14 cellular contexts compared by ENCODE assay signal in the genomic region with DNA sequence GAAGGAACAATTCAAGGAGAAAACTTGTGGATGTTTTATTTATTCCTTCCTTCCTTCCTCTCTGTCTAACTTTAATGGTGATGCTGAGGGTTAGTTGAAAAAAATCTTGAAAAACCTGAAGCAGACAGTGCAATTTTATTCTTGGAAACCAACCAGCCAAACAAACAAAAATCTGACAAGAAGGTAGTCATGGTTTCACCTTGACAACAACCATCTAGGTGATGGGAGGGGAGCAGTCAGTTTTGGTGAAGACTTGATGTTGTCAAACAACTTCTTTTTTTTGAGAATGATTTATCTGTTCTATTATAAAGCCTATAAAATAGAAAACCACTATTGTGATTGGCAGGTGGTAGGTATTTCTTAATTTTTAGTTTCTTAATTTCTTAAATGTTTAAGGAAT.
DNase-seq lines count a peak whose midpoint lies in the region; ATAC-seq lines count a peak whose summit lies in the region.
"Had no signal": no experiment of that assay in that cellular context is flagged by ENCODE, and none has a peak within 500 bp of the region (broad histone marks: within the 10 kb centered on the region; RNA-seq: fewer than 3 reads in every experiment).

No MANE protein-coding gene starts in this region.

- peak overlapping the region; percentile 44 to 95 (median 94) for H3K27ac Mint-ChIP-seq in IgD-negative memory B cell
- peak overlapping the region; percentile 92 to 94 for H3K27ac Mint-ChIP-seq in activated naive CD4-positive, alpha-beta T cell treated with anti-CD3 and anti-CD28 coated beads, Interleukin-2, amount 50 U/mL, for 72 hours
- H3K27ac Mint-ChIP-seq in naive thymus-derived CD8-positive, alpha-beta T cell, result peak overlapping the region; percentile 96 to 99 (median 98)
- H3K27ac Mint-ChIP-seq: H9 had no signal

- H3K4me1 Mint-ChIP-seq in IgD-negative memory B cell, result peaks cover 17 to 40% (median 33%) of the 10 kb centered on the region in 3 donors
- H3K4me1 Mint-ChIP-seq in naive thymus-derived CD8-positive, alpha-beta T cell, result peaks cover 21 to 89% (median 77%) of the 10 kb centered on the region in 4 donors

- peak overlapping the region in 2 of 4 donors; percentile 38 to 68 for H3K4me3 Mint-ChIP-seq in IgD-negative memory B cell
- peak overlapping the region in 9 of 10 donors; percentile 9 to 74 (median 60) for H3K4me3 Mint-ChIP-seq in naive thymus-derived CD8-positive, alpha-beta T cell
- H3K4me3 Mint-ChIP-seq: H9 had no signal

- POLR2A ChIA-PET in naive thymus-derived CD8-positive, alpha-beta T cell (lab: Charles Lee), result interaction anchor here (0.5 to 3.0 kb wide), 2 partner anchors 11 to 93 kb away, joined by 3 to 11 read pairs; a partner anchor contains a TSS

- peaks cover 12% of the 10 kb centered on the region for H3K36me3 Mint-ChIP-seq in IgD-negative memory B cell
- H3K36me3 Mint-ChIP-seq in activated naive CD4-positive, alpha-beta T cell treated with anti-CD3 and anti-CD28 coated beads, Interleukin-2, amount 50 U/mL, for 72 hours, result peaks cover 19 to 32% of the 10 kb centered on the region in 2 donors
- H3K36me3 Mint-ChIP-seq in naive thymus-derived CD8-positive, alpha-beta T cell, result peaks cover 13 to 44% (median 37%) of the 10 kb centered on the region in 3 donors

- H3K27me3 Mint-ChIP-seq in IgD-negative memory B cell, result no peaks in the 10 kb centered on the region
- no peaks in the 10 kb centered on the region for H3K27me3 Mint-ChIP-seq in naive thymus-derived CD8-positive, alpha-beta T cell

- no peaks in the 10 kb centered on the region for H3K9me3 Mint-ChIP-seq in IgD-negative memory B cell
- H3K9me3 Mint-ChIP-seq in activated naive CD4-positive, alpha-beta T cell treated with anti-CD3 and anti-CD28 coated beads, Interleukin-2, amount 50 U/mL, for 72 hours, result no peaks in the 10 kb centered on the region
- peaks cover 0 to 1% (median 0%) of the 10 kb centered on the region in 9 donors for H3K9me3 Mint-ChIP-seq in naive thymus-derived CD8-positive, alpha-beta T cell
- H3K9me3 Mint-ChIP-seq: H9 had no signal

- peak in 1 of 2 donors; percentile 27 for ATAC-seq in activated naive CD4-positive, alpha-beta T cell treated with anti-CD3 and anti-CD28 coated beads, Interleukin-2, amount 50 U/mL, for 72 hours
- ATAC-seq in naive thymus-derived CD8-positive, alpha-beta T cell, result peak; percentile 65 to 75
- ATAC-seq in HG03432 (IDR thresholded peaks at IDR 0.05; ENCODE audit: unreplicated experiment), result no peak
- ATAC-seq in HG03095 (IDR thresholded peaks at IDR 0.05; ENCODE audit: unreplicated experiment), result no peak
- ATAC-seq in HG02938 (IDR thresholded peaks at IDR 0.05; ENCODE audit: unreplicated experiment), result no peak
- ATAC-seq: GM12878, pancreas had no signal

- peak; percentile 16 for DNase-seq in NCI-H748 (lab: John Stamatoyannopoulos, UW; ENCODE audit: unreplicated experiment)
- DNase-seq in NCI-H748 treated with DMSO at 0.1 percent for 48 hours (lab: John Stamatoyannopoulos, UW), result no peak
- no peak for DNase-seq in activated naive CD4-positive, alpha-beta T cell treated with anti-CD3 and anti-CD28 coated beads, Interleukin-2, amount 50 U/mL, for 72 hours (ENCODE audit: low spot score in 2 of 2)
- peak in 8 of 10 donors; percentile 53 to 90 (median 77) for DNase-seq in naive thymus-derived CD8-positive, alpha-beta T cell
- DNase-seq: H9, head of caudate nucleus, IMR-90, NCI-H1048, pancreas had no signal

Comparison
In these comparisons a context has a peak if more than half of its experiments do, and no peak if none do; other contexts are left out.
1. DNase-seq: peak in NCI-H748 (single experiment) and naive thymus-derived CD8-positive, alpha-beta T cell (8 of 10); none in NCI-H748 treated with DMSO at 0.1 percent for 48 hours (single experiment) and activated naive CD4-positive, alpha-beta T cell treated with anti-CD3 and anti-CD28 coated beads, Interleukin-2, amount 50 U/mL, for 72 hours (0 of 2).
2. ATAC-seq: peak in naive thymus-derived CD8-positive, alpha-beta T cell (2 of 2); none in HG03432 (single experiment), HG03095 (single experiment) and HG02938 (single experiment).
3. Peak in every context shown above with its lines, with median percentiles within 50 percentile points of each other: H3K27ac Mint-ChIP-seq.